Comparison of ENCODE assay signal across 8 cellular contexts in the genomic region with DNA sequence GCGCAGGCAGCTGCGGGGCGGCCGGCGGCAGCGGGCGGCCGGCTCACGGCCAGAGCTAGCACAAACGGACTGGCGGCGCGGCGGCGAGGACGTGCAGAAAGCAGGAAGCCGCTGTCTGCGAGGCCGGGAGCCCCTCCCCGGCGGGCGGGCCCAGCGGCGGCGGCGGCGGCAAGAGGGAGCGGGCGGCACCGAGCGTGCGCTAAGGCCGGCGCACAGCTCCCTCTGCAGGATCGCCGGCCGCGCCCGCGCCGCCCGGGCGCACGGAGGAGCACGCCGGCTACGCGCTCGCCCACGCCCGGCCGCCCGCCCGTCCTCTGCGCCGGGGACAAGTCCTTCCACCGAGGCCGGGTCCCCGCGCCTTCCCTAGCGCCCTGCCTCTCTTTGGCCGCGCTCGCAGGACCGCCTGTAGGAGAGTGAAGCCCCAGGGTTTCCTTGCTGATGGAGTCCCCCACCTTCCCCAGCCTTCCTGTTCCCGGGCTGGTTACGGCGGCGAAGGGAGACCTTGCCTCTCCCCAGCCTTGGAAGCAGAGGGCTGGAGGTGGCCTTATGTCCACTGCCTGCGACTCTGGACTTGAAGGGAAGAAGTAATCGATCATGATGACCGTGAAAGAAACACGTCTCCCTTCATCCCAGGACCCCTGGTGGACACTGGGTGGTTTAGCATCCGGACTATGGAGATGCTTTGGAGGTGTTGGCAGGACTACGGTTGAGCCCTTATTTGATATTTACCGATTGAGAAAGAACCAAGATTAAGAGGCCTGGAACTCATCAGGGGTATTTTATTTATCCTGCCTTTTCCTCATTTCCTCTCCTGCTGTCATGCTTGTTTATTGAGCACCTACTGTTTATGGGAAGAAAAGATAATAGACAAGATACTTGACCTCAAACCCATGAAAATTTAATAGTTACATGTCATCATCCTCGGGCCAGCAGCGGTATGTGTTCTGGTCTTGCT. TPM values are rescaled to one million over a fixed set of nuclear protein-coding genes. Genes with fewer than 3 reads are reported as not detected.
DNase-seq lines count a peak whose midpoint lies in the region; ATAC-seq and TF ChIP-seq lines count a peak whose summit lies in the region.

A gene (minus strand): TSS at position 102 of the 955 bp plus-strand sequence. CDS start 191 bp downstream, outside the sequence.

- H3K4ac ChIP-seq in trophoblast cell (ENCODE audit: low read depth, low read length) = peak within 1 kb of the TSS; percentile 78

- peak within 1 kb of the TSS; percentile 49 for H2BK5ac ChIP-seq in trophoblast cell (ENCODE audit: low read depth, low read length, poor library complexity)

- peak within 1 kb of the TSS; percentile 93 for H3K9ac ChIP-seq in trophoblast cell (ENCODE audit: low read length)

- H2BK120ac ChIP-seq in trophoblast cell (ENCODE audit: insufficient read depth, low read length, poor library complexity) = peak within 1 kb of the TSS; percentile 72

- H3K36me3 ChIP-seq in trophoblast cell (ENCODE audit: control insufficient read depth in 1 of 2, insufficient read depth in 2 of 2, low read length in 2 of 2) (no peaks in the 10 kb centered on the region), tibial nerve (no peaks in the 10 kb centered on the region)

- no peak for TF ChIP-seq EP300 in tibial nerve (IDR thresholded peaks at IDR 0.05)

- H2BK12ac ChIP-seq in trophoblast cell (ENCODE audit: low read length) = peak within 1 kb of the TSS; percentile 67

- H2AFZ ChIP-seq in trophoblast cell (ENCODE audit: insufficient read depth, low read length, poor library complexity) = peak within 1 kb of the TSS; percentile 74

- peak; percentile 95 for ATAC-seq in HG02610 (IDR thresholded peaks at IDR 0.05; ENCODE audit: unreplicated experiment)
- ATAC-seq in Right ventricle myocardium superior (ENCODE audit: poor library complexity) = peak; percentile 99

- no peak within 1 kb of the TSS for H2AK5ac ChIP-seq in trophoblast cell (ENCODE audit: low read length)

- intact Hi-C loops in Right ventricle myocardium superior (cut with DNase I) = loop anchor here (2.0 kb wide), 1 partner anchor 316 kb away; no protein-coding TSS in a partner anchor

- H3K14ac ChIP-seq in trophoblast cell (ENCODE audit: low read length) = peak within 1 kb of the TSS; percentile 95

- H4K91ac ChIP-seq in trophoblast cell (ENCODE audit: low read depth, low read length) = peak within 1 kb of the TSS; percentile 86

- peaks cover 9% of the 10 kb centered on the region for H3K79me1 ChIP-seq in trophoblast cell (ENCODE audit: low read length)

- peak within 1 kb of the TSS; percentile 91 for H4K8ac ChIP-seq in trophoblast cell (ENCODE audit: low read depth, low read length)

- peak within 1 kb of the TSS; percentile 98 for H3K18ac ChIP-seq in trophoblast cell (ENCODE audit: low read length)

- peak within 1 kb of the TSS; percentile 49 for H4K12ac ChIP-seq in trophoblast cell (ENCODE audit: low read depth, low read length)

- H3K4me3 ChIP-seq in trophoblast cell (ENCODE audit: low read depth, low read length) = peak within 1 kb of the TSS; percentile 99
- H3K4me3 ChIP-seq in tibial nerve = peak within 1 kb of the TSS; percentile 79 to 99 (median 94)

- H3K4me1 ChIP-seq in trophoblast cell (ENCODE audit: control insufficient read depth in 1 of 2, insufficient read depth in 2 of 2, low read length in 2 of 2) = peaks cover 0 to 11% of the 10 kb centered on the region in 2 experiments
- peaks cover 0 to 44% (median 9%) of the 10 kb centered on the region in 4 donors for H3K4me1 ChIP-seq in tibial nerve

- no peak within 1 kb of the TSS for H3K23ac ChIP-seq in trophoblast cell (ENCODE audit: low read length)

- H3K4me2 ChIP-seq in trophoblast cell (ENCODE audit: low read length) = peak within 1 kb of the TSS; percentile 75

- DNase-seq in NCI-H1048 (lab: John Stamatoyannopoulos, UW) (peak; percentile 78), SW 1271 (lab: John Stamatoyannopoulos, UW) (peak; percentile 63 to 77), Right ventricle myocardium superior (peak; percentile 93), trophoblast cell (peak; percentile 88 to 91), tibial nerve (ENCODE audit: low spot score in 2 of 2) (peak; percentile 55 to 67)
- peak; percentile 69 for DNase-seq in activated naive CD8-positive, alpha-beta T cell treated with anti-CD3 and anti-CD28 coated beads, Interleukin-2, amount 50 U/mL, for 16 hours (ENCODE audit: low read depth, low spot score)

- TF ChIP-seq POLR2A in tibial nerve (IDR thresholded peaks at IDR 0.05) = peak; percentile 60 to 68

- H3K9me3 ChIP-seq in trophoblast cell (ENCODE audit: insufficient read depth, low read depth, low read length) = no peaks in the 10 kb centered on the region
- no peaks in the 10 kb centered on the region for H3K9me3 ChIP-seq in tibial nerve

- peaks cover 13% of the 10 kb centered on the region for H3K79me2 ChIP-seq in trophoblast cell (ENCODE audit: control insufficient read depth, insufficient read depth, low read length, poor library complexity)

- H3K27ac ChIP-seq in trophoblast cell (ENCODE audit: low read depth, low read length) (peak within 1 kb of the TSS; percentile 74), tibial nerve (peak within 1 kb of the TSS; percentile 59 to 90 (median 86))

- WGBS in trophoblast cell (ENCODE audit: extremely low coverage, insufficient coverage, insufficient read length) = no CpG with 5 or more reads among the region's 78 CpGs
- WGBS in tibial nerve, 2 donors = 1 to 9% methylated on average over 11 to 39 of the region's 78 CpGs

- TF ChIP-seq CTCF in GM12873 (IDR thresholded peaks at IDR 0.05; ENCODE audit: insufficient read depth, low read depth, low read length, missing control alignments) (peak; percentile 85), tibial nerve (IDR thresholded peaks at IDR 0.05) (peak; percentile 46 to 89 (median 61))

- H3K27me3 ChIP-seq in trophoblast cell (ENCODE audit: insufficient read depth, low read length) (no peaks in the 10 kb centered on the region), tibial nerve (no peaks in the 10 kb centered on the region)

RNA-seq across cellular contexts. Expression of the gene that starts here (rescaled TPM):
- total RNA-seq in Right ventricle myocardium superior (23.0 TPM), tibial nerve (10 to 100 TPM; 19.7 to 21.9 (median 21.6) TPM)
- 45.1 and 45.2 TPM in 2 replicates for polyA plus RNA-seq in trophoblast cell (2013)

Comparison
In these comparisons a context has a peak if more than half of its experiments do, and no peak if none do; other contexts are left out.
1. Peak in every context shown above with its lines: DNase-seq, ATAC-seq, H3K4me3 ChIP-seq and H3K27ac ChIP-seq.